ENCODE assay signal across 8 cellular contexts in genomic region chr1:218346391-218347204, GRCh38. TPM values are rescaled to one million over a fixed set of nuclear protein-coding genes. Genes with fewer than 3 reads are reported as not detected.
DNase-seq lines count a peak whose midpoint lies in the region; ATAC-seq, FAIRE-seq and TF ChIP-seq lines count a peak whose summit lies in the region.

No MANE protein-coding gene starts in this region.

- TF ChIP-seq CTCF in CD14-positive monocyte (IDR thresholded peaks at IDR 0.05) (no peak), astrocyte (IDR thresholded peaks at IDR 0.05; ENCODE audit: insufficient read depth, low read depth, low read length) (no peak)

- H3K9me3 ChIP-seq in astrocyte (ENCODE audit: insufficient read depth, low read depth, low read length) = no peaks in the 10 kb centered on the region

- no peaks in the 10 kb centered on the region for H3K36me3 ChIP-seq in astrocyte (ENCODE audit: insufficient read depth, low read length)

- peak overlapping the region; percentile 91 for H3K27ac ChIP-seq in astrocyte (ENCODE audit: low read depth, low read length)

- peaks cover 80% of the 10 kb centered on the region for H3K79me2 ChIP-seq in astrocyte (ENCODE audit: insufficient read depth, low read length)

- peaks cover 26% of the 10 kb centered on the region for H4K20me1 ChIP-seq in astrocyte (ENCODE audit: insufficient read depth, low read length)

- H3K36me3 Mint-ChIP-seq in CD14-positive monocyte = peaks cover 10% of the 10 kb centered on the region in 2 donors
- peaks cover 17% of the 10 kb centered on the region for H3K36me3 Mint-ChIP-seq in astrocyte (ENCODE audit: low read depth, unreplicated experiment)

- H2AFZ ChIP-seq in astrocyte (ENCODE audit: low read depth, low read length) = peak overlapping the region; percentile 3

- H3K9me3 Mint-ChIP-seq in CD14-positive monocyte = peaks cover 0 to 12% (median 7%) of the 10 kb centered on the region in 7 donors
- H3K9me3 Mint-ChIP-seq in astrocyte (ENCODE audit: unreplicated experiment) = no peaks in the 10 kb centered on the region
- no peaks in the 10 kb centered on the region for H3K9me3 Mint-ChIP-seq in stimulated activated naive CD8-positive, alpha-beta T cell treated with anti-CD3 and anti-CD28 coated beads, Interleukin-15, amount 100 ng/mL, for 72 hours

- ATAC-seq in stimulated activated naive CD8-positive, alpha-beta T cell treated with anti-CD3 and anti-CD28 coated beads, Interleukin-15, amount 100 ng/mL, for 72 hours = no peak
- ATAC-seq in left lobe of liver = no peak

- H3K9ac ChIP-seq in astrocyte (ENCODE audit: low read length) = peak overlapping the region; percentile 99

- H3K27me3 Mint-ChIP-seq in CD14-positive monocyte (ENCODE audit: low read depth in 3 of 3) (peaks cover 12 to 43% (median 14%) of the 10 kb centered on the region in 3 donors), astrocyte (ENCODE audit: low read depth, unreplicated experiment) (no peaks in the 10 kb centered on the region)
- H3K27me3 Mint-ChIP-seq in stimulated activated naive CD8-positive, alpha-beta T cell treated with anti-CD3 and anti-CD28 coated beads, Interleukin-15, amount 100 ng/mL, for 72 hours = peaks cover 19% of the 10 kb centered on the region

- intact Hi-C loops in CD14-positive monocyte (cut with micrococcal nuclease) = loop anchor here (5.0 to 10.0 kb wide), 4 partner anchors 121 to 1238 kb away; partner anchors contain the start of gene LYPLAL1 (in 1 of the 2)

- H3K4me2 ChIP-seq in astrocyte (ENCODE audit: low read length) = peak overlapping the region; percentile 94

- no peak for DNase-seq in CD14-positive monocyte (ENCODE audit: low spot score)
- DNase-seq in HT-29 (ENCODE audit: low spot score) = peak; percentile 35
- peak; percentile 41 for DNase-seq in astrocyte (ENCODE audit: low read depth)
- DNase-seq in islet precursor cell = peak; percentile 67
- no peak for DNase-seq in stimulated activated naive CD8-positive, alpha-beta T cell treated with anti-CD3 and anti-CD28 coated beads, Interleukin-15, amount 100 ng/mL, for 72 hours
- no peak for DNase-seq in left lobe of liver (ENCODE audit: low spot score)
- DNase-seq in NCI-H2081 (lab: John Stamatoyannopoulos, UW) = no peak
- DNase-seq in NK-92 treated with Interleukin-12 subunit alpha and Interleukin-12 subunit beta, amount 100 ng/mL, for 24 hours (lab: John Stamatoyannopoulos, UW) = no peak

- peak overlapping the region; percentile 7 to 38 (median 32) for H3K27ac Mint-ChIP-seq in CD14-positive monocyte
- H3K27ac Mint-ChIP-seq in astrocyte (ENCODE audit: unreplicated experiment) = peak overlapping the region; percentile 99
- peak overlapping the region; percentile 45 to 50 for H3K27ac Mint-ChIP-seq in stimulated activated naive CD8-positive, alpha-beta T cell treated with anti-CD3 and anti-CD28 coated beads, Interleukin-15, amount 100 ng/mL, for 72 hours

- no peaks in the 10 kb centered on the region for H3K27me3 ChIP-seq in astrocyte (ENCODE audit: insufficient read depth, low read length)

- peak overlapping the region; percentile 96 for H3K4me3 ChIP-seq in astrocyte (ENCODE audit: insufficient read depth, low read depth, low read length)

- no peak for FAIRE-seq in astrocyte (lab: Jason Lieb, UNC)

- H3K4me1 ChIP-seq in astrocyte (ENCODE audit: insufficient read depth, low read length) = peaks cover 14% of the 10 kb centered on the region

- no peak overlapping the region for H3K4me3 Mint-ChIP-seq in CD14-positive monocyte
- H3K4me3 Mint-ChIP-seq in astrocyte (ENCODE audit: unreplicated experiment) = no peak overlapping the region
- H3K4me3 Mint-ChIP-seq in stimulated activated naive CD8-positive, alpha-beta T cell treated with anti-CD3 and anti-CD28 coated beads, Interleukin-15, amount 100 ng/mL, for 72 hours = no peak overlapping the region

- H3K4me1 Mint-ChIP-seq in CD14-positive monocyte (peaks cover 36% of the 10 kb centered on the region), astrocyte (ENCODE audit: low read depth, unreplicated experiment) (peaks cover 7% of the 10 kb centered on the region)
- peaks cover 11% of the 10 kb centered on the region for H3K4me1 Mint-ChIP-seq in stimulated activated naive CD8-positive, alpha-beta T cell treated with anti-CD3 and anti-CD28 coated beads, Interleukin-15, amount 100 ng/mL, for 72 hours

RNA-seq across cellular contexts. Expression of gene TGFB2, which starts 1.5 kb away (rescaled TPM):
- not detected for polyA plus RNA-seq in CD14-positive monocyte
- total RNA-seq in HT-29 (2014; rRNA removed; shearing (Covaris generic)) = 2.3 and 2.5 TPM in 2 replicates
- 308 and 330 TPM in 2 replicates for total RNA-seq in astrocyte
- total RNA-seq in left lobe of liver = 0.20 TPM

Comparison
In these comparisons a context has a peak if more than half of its experiments do, and no peak if none do; other contexts are left out.
1. DNase-seq: peak in HT-29 (single experiment), astrocyte (single experiment) and islet precursor cell (single experiment); none in CD14-positive monocyte (single experiment), stimulated activated naive CD8-positive, alpha-beta T cell treated with anti-CD3 and anti-CD28 coated beads, Interleukin-15, amount 100 ng/mL, for 72 hours (0 of 2), left lobe of liver (single experiment), NCI-H2081 (0 of 2) and NK-92 treated with Interleukin-12 subunit alpha and Interleukin-12 subunit beta, amount 100 ng/mL, for 24 hours (single experiment).
2. H3K27ac Mint-ChIP-seq: peak in every context shown above with its lines; median percentile 99 in astrocyte; 48 in stimulated activated naive CD8-positive, alpha-beta T cell treated with anti-CD3 and anti-CD28 coated beads, Interleukin-15, amount 100 ng/mL, for 72 hours; 32 in CD14-positive monocyte.
3. RNA of gene TGFB2, which starts 1.5 kb away (total RNA-seq): 308 to 330 TPM in astrocyte; 2.3 to 2.5 TPM in HT-29 and 0.20 TPM in left lobe of liver (single experiment); every median in the first group is over 10 times any median in the second.